In genomic region chr13:98475521-98475920, GRCh38 we compare ENCODE assay signal across 10 cellular contexts.
DNase-seq lines count a peak whose midpoint lies in the region; ATAC-seq and TF ChIP-seq lines count a peak whose summit lies in the region.
"Had no signal": no experiment of that assay in that cellular context is flagged by ENCODE, and none has a peak within 500 bp of the region (broad histone marks: within the 10 kb centered on the region; RNA-seq: fewer than 3 reads in every experiment).

No MANE protein-coding gene starts in this region.

- H3K9ac ChIP-seq in SK-N-SH: no peak overlapping the region

- CTCF ChIA-PET in SK-N-SH (lab: Yijun Ruan, JAX): interaction anchor here (1.5 to 1.6 kb wide), 2 partner anchors 8 to 14 kb away, joined by 3 to 4 read pairs; no protein-coding TSS in a partner anchor
- CTCF ChIA-PET in T-cell (lab: Charles Lee): interaction anchor here (0.6 to 1.5 kb wide), 4 partner anchors 13 to 186 kb away, joined by 3 to 6 read pairs (median 4); no protein-coding TSS in a partner anchor

- intact Hi-C loops in sigmoid colon (cut with DNase I): no loop called here

- no peaks in the 10 kb centered on the region for H3K27me3 Mint-ChIP-seq in T-cell

- DNase-seq in SK-N-SH (peak; percentile 56), T-cell (no peak), sigmoid colon (no peak), GOT3 (lab: John Stamatoyannopoulos, UW) (no peak), 8988T (no peak), HCEC 1CT (no peak)
- DNase-seq: dorsolateral prefrontal cortex, immature natural killer cell had no signal

- H3K9me3 Mint-ChIP-seq in T-cell: no peaks in the 10 kb centered on the region
- H3K9me3 Mint-ChIP-seq: immature natural killer cell had no signal

- peaks cover 64 to 68% (median 65%) of the 10 kb centered on the region in 3 donors for H3K4me1 Mint-ChIP-seq in T-cell

- POLR2A ChIA-PET in SK-N-SH (lab: Yijun Ruan, JAX) (no interaction called here), T-cell (lab: Charles Lee) (no interaction called here)

- peaks cover 8 to 32% of the 10 kb centered on the region in 2 experiments for H3K36me3 ChIP-seq in SK-N-SH (replicated peaks in 1 of 2; ENCODE audit: control insufficient read depth in 1 of 2, insufficient read depth in 2 of 2, low read length in 1 of 2)
- peaks cover 12 to 33% (median 16%) of the 10 kb centered on the region in 4 donors for H3K36me3 ChIP-seq in sigmoid colon

- TF ChIP-seq RAD21 in SK-N-SH (IDR thresholded peaks at IDR 0.05; ENCODE audit: low read length): no peak

- TF ChIP-seq POLR2A in sigmoid colon (IDR thresholded peaks at IDR 0.05): no peak

- no peak for TF ChIP-seq EP300 in SK-N-SH (IDR thresholded peaks at IDR 0.05; ENCODE audit: borderline replicate concordance in 1 of 2, low read depth in 1 of 2, low read length in 1 of 2)
- TF ChIP-seq EP300 in sigmoid colon (IDR thresholded peaks at IDR 0.05): no peak

- H3K27ac ChIP-seq in SK-N-SH (ENCODE audit: low read depth in 2 of 2, low read length in 1 of 2) (peak overlapping the region in 1 of 2 experiments; percentile 66; a peak in 2 of 4 replicates), sigmoid colon (peak overlapping the region in 3 of 4 donors; percentile 23 to 88 (median 84))

- H3F3A ChIP-seq in SK-N-SH (replicated peaks; ENCODE audit: insufficient read depth): peaks cover 4% of the 10 kb centered on the region

- H3K4me3 Mint-ChIP-seq in T-cell: no peak overlapping the region

- 90% methylated on average over 8 of the region's 13 CpGs for WGBS in SK-N-SH (ENCODE audit: low lambda C conversion rate)
- WGBS in sigmoid colon, 2 donors: 79 to 80% methylated on average over 13 of the region's 13 CpGs

- H3K9me2 ChIP-seq in SK-N-SH: no peaks in the 10 kb centered on the region

- H3K4me3 ChIP-seq in SK-N-SH (ENCODE audit: low read depth in 2 of 2, low read length in 1 of 2) (no peak overlapping the region), sigmoid colon (no peak overlapping the region)

- no peak overlapping the region for H2AFZ ChIP-seq in SK-N-SH (ENCODE audit: low read depth)

- H3K9me3 ChIP-seq in SK-N-SH: no peaks in the 10 kb centered on the region
- H3K9me3 ChIP-seq in sigmoid colon: no peaks in the 10 kb centered on the region

- H3K36me3 Mint-ChIP-seq in T-cell: peaks cover 39% of the 10 kb centered on the region

- peaks cover 41% of the 10 kb centered on the region; the same call in 1 of the 2 replicates for H3K79me2 ChIP-seq in SK-N-SH (ENCODE audit: insufficient read depth)

- ATAC-seq in SK-N-SH treated with all-trans-retinoic acid at 6 μM for 48 hours (no peak), T-cell (replicated peaks in 1 of 4) (no peak), esophagus mucosa (peak; percentile 8)

- no peaks in the 10 kb centered on the region for H3K27me3 ChIP-seq in SK-N-SH (ENCODE audit: insufficient read depth)
- no peaks in the 10 kb centered on the region for H3K27me3 ChIP-seq in sigmoid colon
- H3K27me3 ChIP-seq: dorsolateral prefrontal cortex had no signal

- peak overlapping the region; percentile 65 to 68 for H3K27ac Mint-ChIP-seq in T-cell

- no peak overlapping the region for H3K4me2 ChIP-seq in SK-N-SH

- peaks cover 8 to 32% of the 10 kb centered on the region in 2 experiments; a peak in 2 of 4 replicates for H3K4me1 ChIP-seq in SK-N-SH (ENCODE audit: control insufficient read depth in 1 of 2, insufficient read depth in 2 of 2, low read depth in 1 of 2, low read length in 1 of 2)
- peaks cover 0 to 57% (median 51%) of the 10 kb centered on the region in 4 donors for H3K4me1 ChIP-seq in sigmoid colon

- TF ChIP-seq CTCF in SK-N-SH (IDR thresholded peaks at IDR 0.05) (no peak), sigmoid colon (IDR thresholded peaks at IDR 0.05) (no peak)

- H4K20me1 ChIP-seq in SK-N-SH (ENCODE audit: insufficient read depth): no peaks in the 10 kb centered on the region; the same call in 1 of the 2 replicates

TF ChIP-seq in SK-N-SH, 30 proteins besides CTCF, POLR2A, EP300 and RAD21 (continues in another document):
- TF ChIP-seq RFX5 (IDR thresholded peaks at IDR 0.05; ENCODE audit: low read length) (no peak), IRF3 (IDR thresholded peaks at IDR 0.05; ENCODE audit: low read depth, low read length) (no peak), FOXM1 (IDR thresholded peaks at IDR 0.05; ENCODE audit: low read depth) (no peak), POLR2AphosphoS5 (IDR thresholded peaks at IDR 0.05; ENCODE audit: low read depth, low read length) (no peak), GABPA (IDR thresholded peaks at IDR 0.05; ENCODE audit: low read depth) (no peak), CHD2 (IDR thresholded peaks at IDR 0.05; ENCODE audit: low read length, partially characterized antibody) (no peak), EZH2phosphoT487 (IDR thresholded peaks at IDR 0.05; ENCODE audit: borderline replicate concordance, low read depth) (no peak), ZBTB33 (IDR thresholded peaks at IDR 0.05; ENCODE audit: borderline replicate concordance, low read depth) (no peak), GATA2 (CRISPR knock-in tag; IDR thresholded peaks at IDR 0.05) (no peak)

TF ChIP-seq in SK-N-SH treated with all-trans-retinoic acid at 6 μM for 48 hours, 23 proteins besides CTCF, POLR2A, EP300 and RAD21 (continues in another document):
- TF ChIP-seq ARNTL (CRISPR knock-in tag; IDR thresholded peaks at IDR 0.05; ENCODE audit: borderline replicate concordance, low read depth): no peak
- no peak for TF ChIP-seq ZFP30 (CRISPR knock-in tag; IDR thresholded peaks at IDR 0.05)
- TF ChIP-seq CREB5 (CRISPR knock-in tag; IDR thresholded peaks at IDR 0.05; ENCODE audit: low read depth): no peak
- TF ChIP-seq ZC3H10 (CRISPR knock-in tag; IDR thresholded peaks at IDR 0.05): no peak
- TF ChIP-seq TCF4 (CRISPR knock-in tag; IDR thresholded peaks at IDR 0.05; ENCODE audit: borderline replicate concordance): no peak
- TF ChIP-seq POU6F1 (CRISPR knock-in tag; IDR thresholded peaks at IDR 0.05; ENCODE audit: borderline replicate concordance, low read depth): no peak
- no peak for TF ChIP-seq SNAI2 (CRISPR knock-in tag; IDR thresholded peaks at IDR 0.05)
- no peak for TF ChIP-seq PPARA (CRISPR knock-in tag; IDR thresholded peaks at IDR 0.05; ENCODE audit: borderline replicate concordance)
- TF ChIP-seq OSR1 (CRISPR knock-in tag; IDR thresholded peaks at IDR 0.05): no peak
- TF ChIP-seq TOX (CRISPR knock-in tag; IDR thresholded peaks at IDR 0.05; ENCODE audit: borderline replicate concordance): no peak
- no peak for TF ChIP-seq PATZ1 (CRISPR knock-in tag; IDR thresholded peaks at IDR 0.05; ENCODE audit: borderline replicate concordance)
- TF ChIP-seq RARB (CRISPR knock-in tag; IDR thresholded peaks at IDR 0.05): no peak
